16 cellular contexts compared by ENCODE assay signal in genomic region chr11:78059749-78060328, GRCh38. TPM values are rescaled to one million over a fixed set of nuclear protein-coding genes. Genes with fewer than 3 reads are reported as not detected.
DNase-seq lines count a peak whose midpoint lies in the region; ATAC-seq, FAIRE-seq and TF ChIP-seq lines count a peak whose summit lies in the region.
"Not testable (repeated sequence)": the region's sequence is repeated elsewhere in the genome, so short reads cannot be mapped to it uniquely, and the experiment has no call there.
"Had no signal": no experiment of that assay in that cellular context is flagged by ENCODE, and none has a peak within 500 bp of the region (broad histone marks: within the 10 kb centered on the region; RNA-seq: fewer than 3 reads in every experiment).

No MANE protein-coding gene starts in this region.

- not testable (repeated sequence) for H3K27me3 Mint-ChIP-seq in MCF 10A (ENCODE audit: insufficient read depth, unreplicated experiment)

- not testable (repeated sequence) for H3K27ac Mint-ChIP-seq in MCF 10A (ENCODE audit: low read depth, unreplicated experiment)

- DNase-seq in AG08395 (ENCODE audit: low spot score) (peak; percentile 2), MCF 10A (ENCODE audit: unreplicated experiment) (peak; percentile 33), bronchial epithelial cell (ENCODE audit: low read depth) (peak; percentile 67), kidney (peak; percentile 15), posterior vena cava (ENCODE audit: low spot score) (peak; percentile 13)
- not testable (repeated sequence) for DNase-seq in RWPE2 (ENCODE audit: low spot score); WERI-Rb-1

- H3K4me3 Mint-ChIP-seq in MCF 10A (ENCODE audit: unreplicated experiment): not testable (repeated sequence)

- peak; percentile 61; the same call in 2 of the 3 replicates for ATAC-seq in RWPE2 (ENCODE audit: low read depth)

- not testable (repeated sequence) for TF ChIP-seq CTCF in RWPE2 (IDR thresholded peaks at IDR 0.05; ENCODE audit: poor library complexity, severe bottlenecking); WERI-Rb-1 (IDR thresholded peaks at IDR 0.05; ENCODE audit: low read depth, low read length); MCF 10A (IDR thresholded peaks at IDR 0.05; ENCODE audit: unreplicated experiment); bronchial epithelial cell (IDR thresholded peaks at IDR 0.05; ENCODE audit: insufficient read depth, low read length, severe bottlenecking); kidney (IDR thresholded peaks at IDR 0.05; ENCODE audit: borderline replicate concordance, extremely low read depth, insufficient read depth)

- CTCF ChIA-PET in MCF 10A (lab: Yijun Ruan, JAX): interaction anchor here (0.6 to 1.6 kb wide), 2 partner anchors 14 to 30 kb away, joined by 3 read pairs; no protein-coding TSS in a partner anchor

- H3K4me1 ChIP-seq in RWPE2 (ENCODE audit: insufficient read depth, poor library complexity, severe bottlenecking); kidney (ENCODE audit: control insufficient read depth in 1 of 2, insufficient read depth in 1 of 2, low read depth in 1 of 2, low read length in 2 of 2): not testable (repeated sequence)

- not testable (repeated sequence) for H3K27me3 ChIP-seq in RWPE2 (ENCODE audit: insufficient read depth, poor library complexity, severe bottlenecking); WERI-Rb-1 (ENCODE audit: insufficient read depth, low read depth, severe bottlenecking); bronchial epithelial cell (ENCODE audit: control insufficient read depth, insufficient read depth, low read length)

- FAIRE-seq in bronchial epithelial cell (lab: Jason Lieb, UNC); kidney (lab: Jason Lieb, UNC): not testable (repeated sequence)

- intact Hi-C loops in MCF 10A (cut with micrococcal nuclease); kidney (cut with DNase I); posterior vena cava (cut with DNase I): not testable (repeated sequence)

- not testable (repeated sequence) for H3K4me3 ChIP-seq in RWPE2 (ENCODE audit: severe bottlenecking); WERI-Rb-1 (ENCODE audit: low read depth, low read length); bronchial epithelial cell (ENCODE audit: low read depth, low read length); kidney (ENCODE audit: low read length in 2 of 2)

- H3K36me3 ChIP-seq in RWPE2 (ENCODE audit: low read depth); WERI-Rb-1; bronchial epithelial cell (ENCODE audit: control insufficient read depth, insufficient read depth, low read length); kidney (ENCODE audit: control insufficient read depth in 1 of 2, insufficient read depth in 2 of 2, low read length in 2 of 2): not testable (repeated sequence)

- H3K4me1 Mint-ChIP-seq in MCF 10A (ENCODE audit: insufficient read depth, unreplicated experiment): not testable (repeated sequence)

- not testable (repeated sequence) for H3K9ac ChIP-seq in kidney (ENCODE audit: low read length in 2 of 2)

- not testable (repeated sequence) for H3K9me3 Mint-ChIP-seq in MCF 10A (ENCODE audit: unreplicated experiment)

- POLR2A ChIA-PET in MCF 10A (lab: Yijun Ruan, JAX): interaction anchor here (0.6 to 0.7 kb wide), 2 partner anchors 47 to 61 kb away, joined by 3 read pairs; no protein-coding TSS in a partner anchor

- not testable (repeated sequence) for H3K36me3 Mint-ChIP-seq in MCF 10A (ENCODE audit: insufficient read depth, unreplicated experiment)

- H3K27ac ChIP-seq in RWPE2 (ENCODE audit: poor library complexity, severe bottlenecking); kidney (ENCODE audit: low read depth in 2 of 2, low read length in 2 of 2): not testable (repeated sequence)
- H3K27ac ChIP-seq in WERI-Rb-1: peak overlapping the region; percentile 85

- BruUV-seq in MCF 10A (replicated peaks; lab: Mats Ljungman, UMichigan): not testable (repeated sequence)

- H3K9me3 ChIP-seq in RWPE2 (ENCODE audit: severe bottlenecking); WERI-Rb-1 (ENCODE audit: severe bottlenecking); kidney (ENCODE audit: control insufficient read depth in 1 of 2, low read length in 2 of 2): not testable (repeated sequence)

RNA-seq across cellular contexts. Expression of gene THRSP, which starts 3.8 kb away (rescaled TPM):
- total RNA-seq in MCF 10A (2022): not detected in 2 replicates
- total RNA-seq in bronchial epithelial cell: not detected in 2 replicates
- total RNA-seq in kidney: not detected
- polyA plus RNA-seq in kidney (ENCODE audit: insufficient read depth, low read depth, low replicate concordance): 6.4 TPM
- not detected for total RNA-seq in posterior vena cava
- total RNA-seq: Calu3; CD4-positive, alpha-beta memory T cell; Daoy; G401; GM23338; H4; H9; HFFc6 had no signal
- polyA plus RNA-seq: AG04450, GM23338 had no signal

RNA-seq across cellular contexts. Expression of gene NDUFC2, which starts 19.8 kb away (rescaled TPM):
- 156 and 186 TPM in 2 replicates for total RNA-seq in MCF 10A (2022)
- 62.3 and 64.8 TPM in 2 replicates for total RNA-seq in bronchial epithelial cell
- total RNA-seq in kidney: 166 TPM
- polyA plus RNA-seq in kidney (ENCODE audit: insufficient read depth, low read depth, low replicate concordance): 457 TPM
- 100 to 1,000 TPM; 133 to 148 TPM for total RNA-seq in posterior vena cava

RNA-seq across cellular contexts. Expression of gene KCTD14, which starts 36.8 kb away (rescaled TPM):
- 1.5 and 2.2 TPM in 2 replicates for total RNA-seq in MCF 10A (2022)
- total RNA-seq in bronchial epithelial cell: 0.77 and 1.3 TPM in 2 replicates
- total RNA-seq in kidney: 13.7 TPM
- 14.8 TPM for polyA plus RNA-seq in kidney (ENCODE audit: insufficient read depth, low read depth, low replicate concordance)
- total RNA-seq in posterior vena cava: under 1 TPM; 0.38 to 0.51 TPM
- polyA plus RNA-seq: CD4-positive, alpha-beta memory T cell had no signal
